ENCODE assay signal across 22 cellular contexts in genomic region chr10:102003541-102003940, GRCh38. TPM values are rescaled to one million over a fixed set of nuclear protein-coding genes. Genes with fewer than 3 reads are reported as not detected.
A peak's percentile ranks its signal among the peaks of the same experiment; 100 is the strongest.
DNase-seq lines count a peak whose midpoint lies in the region; ATAC-seq and TF ChIP-seq lines count a peak whose summit lies in the region.
"Had no signal": no experiment of that assay in that cellular context is flagged by ENCODE, and none has a peak within 500 bp of the region (broad histone marks: within the 10 kb centered on the region; RNA-seq: fewer than 3 reads in every experiment).

No MANE protein-coding gene starts in this region.

- ATAC-seq in IMR-90 (ENCODE audit: low read depth) (peak; percentile 40), naive B cell (ENCODE audit: low read depth in 2 of 2) (no peak), HG03175 (IDR thresholded peaks at IDR 0.05; ENCODE audit: unreplicated experiment) (no peak)
- ATAC-seq: gastrocnemius medialis; GM23338; stimulated activated naive CD8-positive, alpha-beta T cell treated with anti-CD3 and anti-CD28 coated beads, Interleukin-15, amount 100 ng/mL, for 72 hours; upper lobe of right lung had no signal

- H4K91ac ChIP-seq in IMR-90 (ENCODE audit: insufficient read depth, low read depth, low read length) = no peak overlapping the region

- H3K9me3 ChIP-seq in IMR-90 (ENCODE audit: control insufficient read depth, insufficient read depth, low read length) = no peaks in the 10 kb centered on the region
- H3K9me3 ChIP-seq: gastrocnemius medialis, upper lobe of right lung had no signal

- no peak overlapping the region for H2BK15ac ChIP-seq in IMR-90 (ENCODE audit: low read depth, low read length)

- dilution Hi-C loops in IMR-90 (cut with HindIII; ENCODE audit: low sequenced_read_pairs, unreplicated experiment) = no loop called here

- no peak overlapping the region for H3K9ac ChIP-seq in IMR-90 (ENCODE audit: low read depth, low read length)

- H2BK5ac ChIP-seq in IMR-90 (ENCODE audit: low read depth, low read length, poor library complexity, severe bottlenecking) = no peak overlapping the region

- H3K4me3 ChIP-seq in IMR-90 (ENCODE audit: insufficient read depth, low read depth, low read length) (no peak overlapping the region), choroid plexus epithelial cell (ENCODE audit: low read depth, low read length) (no peak overlapping the region)
- H3K4me3 ChIP-seq: gastrocnemius medialis, GM23338, upper lobe of right lung had no signal

- H3K56ac ChIP-seq in IMR-90 (ENCODE audit: extremely low read depth, insufficient read depth, low read length) = no peak overlapping the region

- no peak overlapping the region for H2BK120ac ChIP-seq in IMR-90 (ENCODE audit: low read depth, low read length)

- H3K4me1 Mint-ChIP-seq in naive B cell = peaks cover 46 to 88% (median 62%) of the 10 kb centered on the region in 3 donors
- H3K4me1 Mint-ChIP-seq: GM23338 had no signal

- H2BK20ac ChIP-seq in IMR-90 (ENCODE audit: low read depth, low read length) = no peak overlapping the region

- POLR2A ChIA-PET in IMR-90 (lab: Charles Lee; ENCODE audit: unreplicated experiment) = no interaction called here

- no peak overlapping the region for H4K8ac ChIP-seq in IMR-90 (ENCODE audit: low read depth in 2 of 2, low read length in 2 of 2)

- in situ Hi-C loops in IMR-90 (cut with MboI; ENCODE audit: low sequenced_read_pairs) = no loop called here

- H4K5ac ChIP-seq in IMR-90 (ENCODE audit: low read depth, low read length) = no peak overlapping the region

- H2AK9ac ChIP-seq in IMR-90 (replicated peaks; ENCODE audit: low read depth, low read length, poor library complexity) = no peak overlapping the region

- H3K27ac Mint-ChIP-seq in naive B cell = peak overlapping the region; percentile 53 to 90 (median 76)
- H3K27ac Mint-ChIP-seq: activated CD4-positive, alpha-beta memory T cell treated with anti-CD3 and anti-CD28 coated beads for 36 hours; endodermal cell; GM23338; nephron; stimulated activated naive CD8-positive, alpha-beta T cell treated with anti-CD3 and anti-CD28 coated beads, Interleukin-15, amount 100 ng/mL, for 72 hours had no signal

- no peaks in the 10 kb centered on the region for H4K20me1 ChIP-seq in IMR-90 (ENCODE audit: insufficient read depth, low read length)

- no peak overlapping the region for H2AFZ ChIP-seq in IMR-90 (replicated peaks; ENCODE audit: low read length, poor library complexity)
- H2AFZ ChIP-seq: GM23338 had no signal

- CTCF ChIA-PET in IMR-90 (lab: Yijun Ruan, JAX) = interaction anchor here (0.6 to 1.8 kb wide), 2 partner anchors 114 to 205 kb away, joined by 3 to 7 read pairs; no protein-coding TSS in a partner anchor

- BruUV-seq in IMR-90 (replicated peaks; lab: Mats Ljungman, UMichigan) = no TSS peak

- peak overlapping the region in 5 of 8 donors; percentile 28 to 71 (median 44) for H3K4me3 Mint-ChIP-seq in naive B cell
- H3K4me3 Mint-ChIP-seq: activated CD4-positive, alpha-beta memory T cell treated with anti-CD3 and anti-CD28 coated beads for 36 hours; endodermal cell; GM23338; nephron; stimulated activated naive CD8-positive, alpha-beta T cell treated with anti-CD3 and anti-CD28 coated beads, Interleukin-15, amount 100 ng/mL, for 72 hours had no signal

- H3K36me3 Mint-ChIP-seq in naive B cell = peaks cover 0 to 24% of the 10 kb centered on the region in 2 donors

- TF ChIP-seq CTCF in IMR-90 (conservative IDR thresholded peaks at IDR 0.05; ENCODE audit: low read depth, low read length) (no peak), choroid plexus epithelial cell (conservative IDR thresholded peaks at IDR 0.05; ENCODE audit: low read depth, low read length) (no peak)

- no peaks in the 10 kb centered on the region for H3K27me3 ChIP-seq in IMR-90 (ENCODE audit: control insufficient read depth, insufficient read depth, low read length)
- H3K27me3 ChIP-seq: gastrocnemius medialis, upper lobe of right lung had no signal

- no peak overlapping the region for H3K14ac ChIP-seq in IMR-90 (replicated peaks; ENCODE audit: low read depth, low read length)

- no peak overlapping the region for H2AK5ac ChIP-seq in IMR-90 (ENCODE audit: low read depth, low read length)

- H3K4ac ChIP-seq in IMR-90 (ENCODE audit: low read depth, low read length) = no peak overlapping the region

- no peak for TF ChIP-seq POLR2A in IMR-90 (IDR thresholded peaks at IDR 0.05; ENCODE audit: low read depth, low read length)
- no peak for TF ChIP-seq POLR2A in erythroblast (IDR thresholded peaks at IDR 0.05; ENCODE audit: low read length)

- H3K9me3 Mint-ChIP-seq in naive B cell = no peaks in the 10 kb centered on the region
- H3K9me3 Mint-ChIP-seq: activated CD4-positive, alpha-beta memory T cell treated with anti-CD3 and anti-CD28 coated beads for 36 hours; endodermal cell; GM23338; nephron; stimulated activated naive CD8-positive, alpha-beta T cell treated with anti-CD3 and anti-CD28 coated beads, Interleukin-15, amount 100 ng/mL, for 72 hours had no signal

- no peaks in the 10 kb centered on the region for H3K9me1 ChIP-seq in IMR-90 (ENCODE audit: insufficient read depth, low read length)

- H3K4me2 ChIP-seq in IMR-90 (ENCODE audit: low read depth, low read length) = no peak overlapping the region
- H3K4me2 ChIP-seq: GM23338 had no signal

- H3K4me1 ChIP-seq in IMR-90 (ENCODE audit: control insufficient read depth, insufficient read depth, low read length) = no peaks in the 10 kb centered on the region
- H3K4me1 ChIP-seq: gastrocnemius medialis, upper lobe of right lung had no signal

- H3K18ac ChIP-seq in IMR-90 (ENCODE audit: low read depth, low read length) = no peak overlapping the region

- no peak overlapping the region for H3K23ac ChIP-seq in IMR-90 (ENCODE audit: low read depth, low read length)

- H3K27me3 Mint-ChIP-seq in naive B cell = no peaks in the 10 kb centered on the region
- H3K27me3 Mint-ChIP-seq: activated CD4-positive, alpha-beta memory T cell treated with anti-CD3 and anti-CD28 coated beads for 36 hours; stimulated activated naive CD8-positive, alpha-beta T cell treated with anti-CD3 and anti-CD28 coated beads, Interleukin-15, amount 100 ng/mL, for 72 hours had no signal

- H3K27ac ChIP-seq in IMR-90 (ENCODE audit: insufficient read depth, low read length) = no peak overlapping the region
- H3K27ac ChIP-seq: gastrocnemius medialis, upper lobe of right lung, VCaP had no signal

- H3K36me3 ChIP-seq in IMR-90 (ENCODE audit: control insufficient read depth, insufficient read depth, low read length) = peaks cover 17% of the 10 kb centered on the region

- TF ChIP-seq RAD21 in IMR-90 (IDR thresholded peaks at IDR 0.05; ENCODE audit: low read length) = no peak

- WGBS in IMR-90 (ENCODE audit: extremely low coverage in 2 of 2, insufficient read length in 1 of 2), 2 experiments = no CpG with 5 or more reads among the region's 1 CpG

- DNase-seq in IMR-90 (peak; percentile 42), NCI-H526 (lab: John Stamatoyannopoulos, UW) (peak; percentile 1 to 26), choroid plexus epithelial cell (ENCODE audit: low read depth) (peak; percentile 74), naive B cell (no peak), erythroblast (lab: John Stamatoyannopoulos, UW) (no peak), HUDEP-2 (lab: John Stamatoyannopoulos, UW; ENCODE audit: unreplicated experiment in 76 of 76) (no peak)
- DNase-seq: activated CD4-positive, alpha-beta memory T cell treated with anti-CD3 and anti-CD28 coated beads for 36 hours; activated naive CD4-positive, alpha-beta T cell; activated T-cell treated with anti-CD3 and anti-CD28 coated beads, Interleukin-2, amount 50 U/mL, for 1 hour; endodermal cell; gastrocnemius medialis; NCI-H187 treated with DMSO at 0.1 percent for 48 hours; NCI-H446; posterior cingulate gyrus; stimulated activated CD4-positive, alpha-beta T cell treated with anti-CD3 and anti-CD28 coated beads, Interleukin-1b, Interleukin-23, amount 100 ng/mL, for 48 hours; stimulated activated naive CD8-positive, alpha-beta T cell treated with anti-CD3 and anti-CD28 coated beads, Interleukin-15, amount 100 ng/mL, for 72 hours; T-helper 2 cell; upper lobe of right lung had no signal

- intact Hi-C loops in IMR-90 (cut with micrococcal nuclease) = no loop called here

- H3K79me1 ChIP-seq in IMR-90 (ENCODE audit: low read depth in 1 of 2, low read length in 2 of 2) = no peaks in the 10 kb centered on the region; a peak in 1 of 4 replicates

TF ChIP-seq in IMR-90, 13 proteins besides CTCF, POLR2A, EP300 and RAD21:
- TF ChIP-seq CEBPB (IDR thresholded peaks at IDR 0.05; ENCODE audit: low read depth, low read length) = peak; percentile 81
- TF ChIP-seq MAFK (IDR thresholded peaks at IDR 0.05; ENCODE audit: low read depth, low read length) = no peak

RNA-seq across cellular contexts. Expression of gene ARMH3, which starts 52.4 kb away (rescaled TPM):
- 13.1 and 20.6 TPM in 2 replicates for total RNA-seq in IMR-90 (2012; rRNA removed)
- polyA plus RNA-seq in IMR-90 (2012; rRNA removed) = 12.1 and 12.5 TPM in 2 replicates
- 7.1 and 7.3 TPM in 2 replicates for polyA plus RNA-seq in IMR-90 (2012; cell fraction: cytosol; rRNA removed)
- polyA plus RNA-seq in IMR-90 (2012; cell fraction: nucleus; rRNA removed; ENCODE audit: low replicate concordance) = 10.5 and 18.9 TPM in 2 replicates
- polyA plus RNA-seq in naive B cell (ENCODE audit: low read depth in 6 of 6) = 10 to 100 TPM; 29.9 to 56.9 (median 46.8) TPM

Comparison
In these comparisons a context has a peak if more than half of its experiments do, and no peak if none do; other contexts are left out.
1. DNase-seq: peak in IMR-90 (single experiment), NCI-H526 (2 of 2) and choroid plexus epithelial cell (single experiment); none in naive B cell (single experiment), erythroblast (0 of 2) and HUDEP-2 (0 of 76).